In the genomic region with DNA sequence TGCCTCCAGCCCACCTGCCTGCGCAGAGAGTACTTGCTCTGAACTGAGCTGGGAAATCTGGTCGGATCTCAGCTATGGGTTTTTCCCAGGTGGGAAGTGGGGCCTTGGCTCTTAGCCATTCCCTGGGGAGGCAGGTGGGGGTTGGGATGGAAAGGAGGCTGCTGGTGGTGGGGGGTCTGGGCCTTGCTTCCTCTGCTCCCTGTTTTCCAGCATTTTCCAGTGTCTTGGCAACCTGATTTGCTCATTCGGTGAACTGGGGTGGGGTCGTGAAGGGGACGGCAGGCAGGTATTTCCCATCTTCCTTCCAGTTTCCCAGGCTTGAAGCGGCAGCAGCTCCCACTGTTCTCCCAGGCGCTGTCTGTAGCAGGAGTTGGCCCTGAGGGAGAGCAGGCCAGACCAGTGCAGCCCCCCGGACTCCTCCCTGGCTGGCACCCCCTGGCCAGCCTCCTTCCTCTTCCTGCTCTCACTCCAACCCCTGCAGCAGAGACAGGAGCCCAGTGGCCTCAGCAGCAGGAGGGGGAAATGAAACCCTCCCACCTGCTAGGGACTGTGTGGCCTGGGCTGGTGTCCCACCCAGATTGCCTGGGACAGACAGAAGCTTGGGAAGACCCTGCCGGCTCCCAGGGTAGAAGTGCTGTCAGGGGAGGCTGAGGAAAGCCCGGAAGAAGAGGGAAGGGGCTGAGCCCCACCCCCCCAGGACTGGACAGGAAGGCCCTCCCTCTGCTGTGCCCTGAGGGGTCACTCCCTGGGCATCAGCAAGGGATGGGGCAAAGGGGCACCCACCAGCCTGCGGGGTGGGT, we compare ENCODE assay signal across 1 cellular context.
TF ChIP-seq lines count a peak whose summit lies in the region.

No MANE protein-coding gene starts in this region.

TF ChIP-seq in GM12878, 131 proteins besides CTCF, POLR2A, EP300 and RAD21 (continued from another document and continues in another):
- TF ChIP-seq IRF3 (IDR thresholded peaks at IDR 0.05) (no peak), MLLT1 (IDR thresholded peaks at IDR 0.05) (0 out of 2 replicates have a peak, but pooled peaks have one; percentile 21), NFXL1 (IDR thresholded peaks at IDR 0.05; ENCODE audit: borderline replicate concordance) (no peak), CREM (IDR thresholded peaks at IDR 0.05; ENCODE audit: low read depth) (no peak), FOXM1 (IDR thresholded peaks at IDR 0.05; ENCODE audit: low read depth, low read length) (no peak), ZSCAN29 (IDR thresholded peaks at IDR 0.05) (no peak), ATF3 (IDR thresholded peaks at IDR 0.05; ENCODE audit: borderline replicate concordance, extremely low read depth, low read depth, low read length) (no peak), CEBPB (IDR thresholded peaks at IDR 0.05; ENCODE audit: borderline replicate concordance in 1 of 2, low read depth in 2 of 2, low read length in 2 of 2) (no peak), EGR1 (IDR thresholded peaks at IDR 0.05; ENCODE audit: borderline replicate concordance in 1 of 2, low read depth in 2 of 2, low read length in 2 of 2) (no peak), HDAC2 (IDR thresholded peaks at IDR 0.05) (no peak), SIN3A (IDR thresholded peaks at IDR 0.05; ENCODE audit: low read depth, low read length) (no peak), CHD2 (IDR thresholded peaks at IDR 0.05; ENCODE audit: borderline replicate concordance, low read depth, low read length) (peak; percentile 2; the same call in 1 of the 2 replicates), ATF2 (IDR thresholded peaks at IDR 0.05; ENCODE audit: low read length) (no peak), YY1 (IDR thresholded peaks at IDR 0.05; ENCODE audit: low read depth, low read length) (0 out of 2 replicates have a peak, but pooled peaks have one; percentile 1), CEBPZ (IDR thresholded peaks at IDR 0.05; ENCODE audit: low read depth, low read length) (no peak), TCF12 (IDR thresholded peaks at IDR 0.05; ENCODE audit: low read depth, low read length) (peak; percentile 49; the same call in 1 of the 2 replicates), SKIL (IDR thresholded peaks at IDR 0.05; ENCODE audit: low read depth, poor library complexity, severe bottlenecking) (no peak), STAT1 (conservative IDR thresholded peaks at IDR 0.05) (no peak), ATF7 (IDR thresholded peaks at IDR 0.05; ENCODE audit: low read depth) (0 out of 2 replicates have a peak, but pooled peaks have one; percentile 17), CHD1 (IDR thresholded peaks at IDR 0.05; ENCODE audit: low read depth, low read length) (no peak), NR2C2 (IDR thresholded peaks at IDR 0.05; ENCODE audit: borderline replicate concordance, control insufficient read depth, insufficient read length, low read depth) (no peak), IKZF1 (conservative IDR thresholded peaks at IDR 0.05) (peak; percentile 83), SMAD5 (IDR thresholded peaks at IDR 0.05; ENCODE audit: low read depth) (no peak), IKZF2 (IDR thresholded peaks at IDR 0.05) (peak; percentile 70 to 75; a peak in 2 of 4 replicates), BHLHE40 (IDR thresholded peaks at IDR 0.05; ENCODE audit: borderline replicate concordance in 1 of 2, low read depth in 2 of 2, low read length in 1 of 2) (no peak), KLF5 (IDR thresholded peaks at IDR 0.05; ENCODE audit: partially characterized antibody) (no peak), HDAC6 (IDR thresholded peaks at IDR 0.05; ENCODE audit: unreplicated experiment) (peak; percentile 26), NRF1 (conservative IDR thresholded peaks at IDR 0.05; ENCODE audit: low read depth, low read length) (no peak), ZNF274 (IDR thresholded peaks at IDR 0.05; ENCODE audit: insufficient read depth, insufficient read length) (no peak), IRF4 (IDR thresholded peaks at IDR 0.05; ENCODE audit: low read depth, low read length) (no peak), WRNIP1 (IDR thresholded peaks at IDR 0.05; ENCODE audit: borderline replicate concordance, low read depth, low read length) (no peak), TBL1XR1 (IDR thresholded peaks at IDR 0.05; ENCODE audit: low read depth, low read length) (no peak), RELA (IDR thresholded peaks at IDR 0.05; ENCODE audit: borderline replicate concordance, partially characterized antibody) (no peak)
- TF ChIP-seq, protein P1, sequence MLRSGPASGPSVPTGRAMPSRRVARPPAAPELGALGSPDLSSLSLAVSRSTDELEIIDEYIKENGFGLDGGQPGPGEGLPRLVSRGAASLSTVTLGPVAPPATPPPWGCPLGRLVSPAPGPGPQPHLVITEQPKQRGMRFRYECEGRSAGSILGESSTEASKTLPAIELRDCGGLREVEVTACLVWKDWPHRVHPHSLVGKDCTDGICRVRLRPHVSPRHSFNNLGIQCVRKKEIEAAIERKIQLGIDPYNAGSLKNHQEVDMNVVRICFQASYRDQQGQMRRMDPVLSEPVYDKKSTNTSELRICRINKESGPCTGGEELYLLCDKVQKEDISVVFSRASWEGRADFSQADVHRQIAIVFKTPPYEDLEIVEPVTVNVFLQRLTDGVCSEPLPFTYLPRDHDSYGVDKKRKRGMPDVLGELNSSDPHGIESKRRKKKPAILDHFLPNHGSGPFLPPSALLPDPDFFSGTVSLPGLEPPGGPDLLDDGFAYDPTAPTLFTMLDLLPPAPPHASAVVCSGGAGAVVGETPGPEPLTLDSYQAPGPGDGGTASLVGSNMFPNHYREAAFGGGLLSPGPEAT (IDR thresholded peaks at IDR 0.05; ENCODE audit: low read depth) = peak; percentile 54; the same call in 1 of the 2 replicates
- TF ChIP-seq, protein P2, sequence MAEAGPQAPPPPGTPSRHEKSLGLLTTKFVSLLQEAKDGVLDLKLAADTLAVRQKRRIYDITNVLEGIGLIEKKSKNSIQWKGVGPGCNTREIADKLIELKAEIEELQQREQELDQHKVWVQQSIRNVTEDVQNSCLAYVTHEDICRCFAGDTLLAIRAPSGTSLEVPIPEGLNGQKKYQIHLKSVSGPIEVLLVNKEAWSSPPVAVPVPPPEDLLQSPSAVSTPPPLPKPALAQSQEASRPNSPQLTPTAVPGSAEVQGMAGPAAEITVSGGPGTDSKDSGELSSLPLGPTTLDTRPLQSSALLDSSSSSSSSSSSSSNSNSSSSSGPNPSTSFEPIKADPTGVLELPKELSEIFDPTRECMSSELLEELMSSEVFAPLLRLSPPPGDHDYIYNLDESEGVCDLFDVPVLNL (IDR thresholded peaks at IDR 0.05; ENCODE audit: low read depth, low read length) = no peak
- TF ChIP-seq, protein P3, sequence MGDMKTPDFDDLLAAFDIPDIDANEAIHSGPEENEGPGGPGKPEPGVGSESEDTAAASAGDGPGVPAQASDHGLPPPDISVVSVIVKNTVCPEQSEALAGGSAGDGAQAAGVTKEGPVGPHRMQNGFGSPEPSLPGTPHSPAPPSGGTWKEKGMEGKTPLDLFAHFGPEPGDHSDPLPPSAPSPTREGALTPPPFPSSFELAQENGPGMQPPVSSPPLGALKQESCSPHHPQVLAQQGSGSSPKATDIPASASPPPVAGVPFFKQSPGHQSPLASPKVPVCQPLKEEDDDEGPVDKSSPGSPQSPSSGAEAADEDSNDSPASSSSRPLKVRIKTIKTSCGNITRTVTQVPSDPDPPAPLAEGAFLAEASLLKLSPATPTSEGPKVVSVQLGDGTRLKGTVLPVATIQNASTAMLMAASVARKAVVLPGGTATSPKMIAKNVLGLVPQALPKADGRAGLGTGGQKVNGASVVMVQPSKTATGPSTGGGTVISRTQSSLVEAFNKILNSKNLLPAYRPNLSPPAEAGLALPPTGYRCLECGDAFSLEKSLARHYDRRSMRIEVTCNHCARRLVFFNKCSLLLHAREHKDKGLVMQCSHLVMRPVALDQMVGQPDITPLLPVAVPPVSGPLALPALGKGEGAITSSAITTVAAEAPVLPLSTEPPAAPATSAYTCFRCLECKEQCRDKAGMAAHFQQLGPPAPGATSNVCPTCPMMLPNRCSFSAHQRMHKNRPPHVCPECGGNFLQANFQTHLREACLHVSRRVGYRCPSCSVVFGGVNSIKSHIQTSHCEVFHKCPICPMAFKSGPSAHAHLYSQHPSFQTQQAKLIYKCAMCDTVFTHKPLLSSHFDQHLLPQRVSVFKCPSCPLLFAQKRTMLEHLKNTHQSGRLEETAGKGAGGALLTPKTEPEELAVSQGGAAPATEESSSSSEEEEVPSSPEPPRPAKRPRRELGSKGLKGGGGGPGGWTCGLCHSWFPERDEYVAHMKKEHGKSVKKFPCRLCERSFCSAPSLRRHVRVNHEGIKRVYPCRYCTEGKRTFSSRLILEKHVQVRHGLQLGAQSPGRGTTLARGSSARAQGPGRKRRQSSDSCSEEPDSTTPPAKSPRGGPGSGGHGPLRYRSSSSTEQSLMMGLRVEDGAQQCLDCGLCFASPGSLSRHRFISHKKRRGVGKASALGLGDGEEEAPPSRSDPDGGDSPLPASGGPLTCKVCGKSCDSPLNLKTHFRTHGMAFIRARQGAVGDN (IDR thresholded peaks at IDR 0.05) = peak; percentile 49
- TF ChIP-seq, protein P4, sequence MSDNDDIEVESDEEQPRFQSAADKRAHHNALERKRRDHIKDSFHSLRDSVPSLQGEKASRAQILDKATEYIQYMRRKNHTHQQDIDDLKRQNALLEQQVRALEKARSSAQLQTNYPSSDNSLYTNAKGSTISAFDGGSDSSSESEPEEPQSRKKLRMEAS (IDR thresholded peaks at IDR 0.05; ENCODE audit: low read depth, low read length) = no peak
